In genomic region chr21:44049182-44049581, GRCh38 we compare ENCODE assay signal across 15 cellular contexts. TPM values are rescaled to one million over a fixed set of nuclear protein-coding genes. Genes with fewer than 3 reads are reported as not detected.
DNase-seq lines count a peak whose midpoint lies in the region; ATAC-seq, FAIRE-seq and TF ChIP-seq lines count a peak whose summit lies in the region.
"Had no signal": no experiment of that assay in that cellular context is flagged by ENCODE, and none has a peak within 500 bp of the region (broad histone marks: within the 10 kb centered on the region; RNA-seq: fewer than 3 reads in every experiment).

No MANE protein-coding gene starts in this region.

- H3K27me3 ChIP-seq in endothelial cell of umbilical vein (ENCODE audit: control insufficient read depth in 2 of 2, insufficient read depth in 2 of 2, low read length in 2 of 2) = no peaks in the 10 kb centered on the region
- H3K27me3 ChIP-seq: foreskin keratinocyte had no signal

- no peak overlapping the region for H3K9ac ChIP-seq in endothelial cell of umbilical vein (replicated peaks; ENCODE audit: extremely low read depth, insufficient read depth, low read length)

- no peak for ATAC-seq in stimulated activated memory B cell treated with anti-CD40 and anti-IgM and Interleukin-4, amounts not matched to agents 10 μg/mL and 1 μg/mL and 100 μg/mL, for 72 hours
- ATAC-seq in GM18498 (IDR thresholded peaks at IDR 0.05; ENCODE audit: unreplicated experiment) = no peak
- ATAC-seq: foreskin keratinocyte had no signal

- no peak for DNase-seq in activated CD4-positive, alpha-beta T cell treated with anti-CD3 and anti-CD28 coated beads, Interleukin-2, amount 10 ng/mL, durations not matched to agents 24 days and 14 days
- no peak for DNase-seq in activated CD4-positive, alpha-beta T cell treated with anti-CD3 and anti-CD28 coated beads, Interleukin-2, amount 50 U/mL, for 48 hours
- DNase-seq in endothelial cell of umbilical vein (ENCODE audit: low read depth, low spot score) (peak; percentile 8), foreskin fibroblast (no peak), HPDE6-E6E7 (ENCODE audit: extremely low spot score) (no peak)
- DNase-seq: activated gamma-delta T cell treated with Interleukin-2 at 50 U/mL for 16 hours, foreskin keratinocyte, NCI-H510A had no signal

- intact Hi-C loops in activated CD4-positive, alpha-beta T cell treated with anti-CD3 and anti-CD28 coated beads, Interleukin-2, amount 10 ng/mL, durations not matched to agents 24 days and 14 days (cut with micrococcal nuclease) = no loop called here
- intact Hi-C loops in endothelial cell of umbilical vein (cut with micrococcal nuclease) = no loop called here

- peaks cover 34% of the 10 kb centered on the region for H3K79me2 ChIP-seq in endothelial cell of umbilical vein (ENCODE audit: control insufficient read depth, insufficient read depth, low read length)

- CTCF ChIA-PET in endothelial cell of umbilical vein (lab: Charles Lee) = interaction anchor here (1.2 to 1.7 kb wide), 6 partner anchors 18 to 238 kb away, joined by 3 to 6 read pairs (median 4); no protein-coding TSS in a partner anchor

- H3K4me3 Mint-ChIP-seq in activated CD4-positive, alpha-beta T cell treated with anti-CD3 and anti-CD28 coated beads, Interleukin-2, amount 10 ng/mL, durations not matched to agents 24 days and 14 days = no peak overlapping the region
- no peak overlapping the region for H3K4me3 Mint-ChIP-seq in stimulated activated memory B cell treated with anti-CD40 and anti-IgM and Interleukin-4, amounts not matched to agents 10 μg/mL and 1 μg/mL and 100 μg/mL, for 72 hours
- H3K4me3 Mint-ChIP-seq: neural crest cell had no signal

- H3K36me3 ChIP-seq in endothelial cell of umbilical vein (ENCODE audit: control insufficient read depth in 2 of 2, extremely low read depth in 1 of 2, insufficient read depth in 2 of 2, low read length in 2 of 2) = peaks cover 0 to 5% of the 10 kb centered on the region in 2 experiments

- H3K4me3 ChIP-seq in endothelial cell of umbilical vein (replicated peaks in 1 of 3; ENCODE audit: insufficient read depth in 1 of 3, low read depth in 1 of 3, low read length in 3 of 3) (no peak overlapping the region), foreskin fibroblast (ENCODE audit: low read depth in 1 of 2, low read length in 2 of 2) (no peak overlapping the region)
- H3K4me3 ChIP-seq: coronary artery, skin epidermis had no signal

- H3K4me1 ChIP-seq in endothelial cell of umbilical vein (ENCODE audit: control insufficient read depth, extremely low read depth, insufficient read depth, low read length) = peaks cover 7% of the 10 kb centered on the region
- H3K4me1 ChIP-seq: foreskin keratinocyte had no signal

- H3K4me1 Mint-ChIP-seq in activated CD4-positive, alpha-beta T cell treated with anti-CD3 and anti-CD28 coated beads, Interleukin-2, amount 10 ng/mL, durations not matched to agents 24 days and 14 days = peaks cover 18% of the 10 kb centered on the region
- peaks cover 22% of the 10 kb centered on the region for H3K4me1 Mint-ChIP-seq in stimulated activated memory B cell treated with anti-CD40 and anti-IgM and Interleukin-4, amounts not matched to agents 10 μg/mL and 1 μg/mL and 100 μg/mL, for 72 hours

- TF ChIP-seq POLR2A in endothelial cell of umbilical vein (IDR thresholded peaks at IDR 0.05; ENCODE audit: low read depth, low read length) = no peak

- dilution Hi-C loops in endothelial cell of umbilical vein (cut with MboI; ENCODE audit: extremely low pct_ligation_motif_present, low sequenced_read_pairs) = no loop called here

- H3K27ac Mint-ChIP-seq in activated CD4-positive, alpha-beta T cell treated with anti-CD3 and anti-CD28 coated beads, Interleukin-2, amount 10 ng/mL, durations not matched to agents 24 days and 14 days = peak overlapping the region; percentile 74
- H3K27ac Mint-ChIP-seq in stimulated activated memory B cell treated with anti-CD40 and anti-IgM and Interleukin-4, amounts not matched to agents 10 μg/mL and 1 μg/mL and 100 μg/mL, for 72 hours = peak overlapping the region; percentile 6

- POLR2A ChIA-PET in endothelial cell of umbilical vein (lab: Charles Lee) = no interaction called here

- H3K9me1 ChIP-seq in endothelial cell of umbilical vein (replicated peaks; ENCODE audit: control insufficient read depth, extremely low read depth, insufficient read depth, low read length) = no peaks in the 10 kb centered on the region

- TF ChIP-seq CTCF in VCaP (conservative IDR thresholded peaks at IDR 0.05) (peak; percentile 63), endothelial cell of umbilical vein (IDR thresholded peaks at IDR 0.05; ENCODE audit: extremely low read depth in 1 of 2, insufficient read depth in 1 of 2, low read depth in 1 of 2, low read length in 2 of 2) (no peak), foreskin fibroblast (IDR thresholded peaks at IDR 0.05; ENCODE audit: low read depth, low read length) (no peak)

- no TSS peak for BruUV-seq in endothelial cell of umbilical vein (replicated peaks; lab: Mats Ljungman, UMichigan)

- H4K20me1 ChIP-seq in endothelial cell of umbilical vein (replicated peaks; ENCODE audit: control insufficient read depth, extremely low read depth, insufficient read depth, low read length) = no peaks in the 10 kb centered on the region

- H3K27me3 Mint-ChIP-seq in activated CD4-positive, alpha-beta T cell treated with anti-CD3 and anti-CD28 coated beads, Interleukin-2, amount 10 ng/mL, durations not matched to agents 24 days and 14 days = no peaks in the 10 kb centered on the region
- no peaks in the 10 kb centered on the region for H3K27me3 Mint-ChIP-seq in stimulated activated memory B cell treated with anti-CD40 and anti-IgM and Interleukin-4, amounts not matched to agents 10 μg/mL and 1 μg/mL and 100 μg/mL, for 72 hours

- H3K4me2 ChIP-seq in endothelial cell of umbilical vein (ENCODE audit: insufficient read depth, low read length) = no peak overlapping the region

- H2AFZ ChIP-seq in endothelial cell of umbilical vein (ENCODE audit: low read depth, low read length) = no peak overlapping the region

- H3K27ac ChIP-seq in VCaP (peak overlapping the region; percentile 96), endothelial cell of umbilical vein (ENCODE audit: insufficient read depth, low read depth, low read length) (no peak overlapping the region)
- H3K27ac ChIP-seq: coronary artery, foreskin keratinocyte had no signal

- no peak for FAIRE-seq in endothelial cell of umbilical vein (lab: Jason Lieb, UNC)
- FAIRE-seq: keratinocyte had no signal

- no peaks in the 10 kb centered on the region for H3K9me3 Mint-ChIP-seq in activated CD4-positive, alpha-beta T cell treated with anti-CD3 and anti-CD28 coated beads, Interleukin-2, amount 10 ng/mL, durations not matched to agents 24 days and 14 days
- H3K9me3 Mint-ChIP-seq in stimulated activated memory B cell treated with anti-CD40 and anti-IgM and Interleukin-4, amounts not matched to agents 10 μg/mL and 1 μg/mL and 100 μg/mL, for 72 hours = no peaks in the 10 kb centered on the region
- H3K9me3 Mint-ChIP-seq: neural crest cell had no signal

- H3K36me3 Mint-ChIP-seq in activated CD4-positive, alpha-beta T cell treated with anti-CD3 and anti-CD28 coated beads, Interleukin-2, amount 10 ng/mL, durations not matched to agents 24 days and 14 days (ENCODE audit: low read depth) = peaks cover 41% of the 10 kb centered on the region
- peaks cover 51% of the 10 kb centered on the region for H3K36me3 Mint-ChIP-seq in stimulated activated memory B cell treated with anti-CD40 and anti-IgM and Interleukin-4, amounts not matched to agents 10 μg/mL and 1 μg/mL and 100 μg/mL, for 72 hours

- no peaks in the 10 kb centered on the region for H3K9me3 ChIP-seq in endothelial cell of umbilical vein (replicated peaks; ENCODE audit: control insufficient read depth, insufficient read depth, low read length)

TF ChIP-seq in endothelial cell of umbilical vein, 7 proteins besides CTCF, POLR2A, EP300 and RAD21:
- TF ChIP-seq GATA2 (IDR thresholded peaks at IDR 0.05; ENCODE audit: insufficient read depth, insufficient read length, low read depth, low read length) (no peak), FOS (IDR thresholded peaks at IDR 0.05; ENCODE audit: borderline replicate concordance, insufficient read depth, low read length) (no peak), MAX (IDR thresholded peaks at IDR 0.05; ENCODE audit: insufficient read depth, insufficient read length) (no peak), JUN (IDR thresholded peaks at IDR 0.05; ENCODE audit: borderline replicate concordance, insufficient read depth, insufficient read length, low read depth) (no peak), EZH2 (IDR thresholded peaks at IDR 0.05; ENCODE audit: borderline replicate concordance, low read depth, low read length, severe bottlenecking) (no peak), POLR2AphosphoS5 (IDR thresholded peaks at IDR 0.05; ENCODE audit: insufficient read depth, low read depth, low read length) (no peak), MYC (IDR thresholded peaks at IDR 0.05; ENCODE audit: low read depth, low read length) (no peak)

RNA-seq across cellular contexts. Expression of gene TRAPPC10, which starts 37.1 kb away (rescaled TPM):
- total RNA-seq in activated CD4-positive, alpha-beta T cell treated with anti-CD3 and anti-CD28 coated beads, Interleukin-2, amount 10 ng/mL, durations not matched to agents 24 days and 14 days = 69.6 and 75.0 TPM in 2 replicates
- 33.6 and 44.4 TPM in 2 replicates for total RNA-seq in endothelial cell of umbilical vein
- polyA plus RNA-seq in endothelial cell of umbilical vein = 21.5 and 21.7 TPM in 2 replicates
- 18.2 and 18.3 TPM in 2 replicates for polyA plus RNA-seq in endothelial cell of umbilical vein (2011; cell fraction: cytosol; rRNA removed)
- 77.6 and 78.7 TPM in 2 replicates for polyA plus RNA-seq in endothelial cell of umbilical vein (2011; cell fraction: nucleus; rRNA removed)
- 26.7 and 33.9 TPM in 2 replicates for polyA plus RNA-seq in endothelial cell of umbilical vein (2012)
- polyA minus RNA-seq in endothelial cell of umbilical vein = 50.7 and 64.9 TPM in 2 replicates
- 15.0 TPM for polyA minus RNA-seq in endothelial cell of umbilical vein (2011; cell fraction: cytosol; rRNA and poly(A)+ RNA removed)
- 49.6 and 69.9 TPM in 2 replicates for polyA minus RNA-seq in endothelial cell of umbilical vein (2011; cell fraction: nucleus; rRNA and poly(A)+ RNA removed)

RNA-seq across cellular contexts. Expression of gene PWP2, which starts 58.0 kb away (rescaled TPM):
- 10.0 and 16.5 TPM in 2 replicates for total RNA-seq in activated CD4-positive, alpha-beta T cell treated with anti-CD3 and anti-CD28 coated beads, Interleukin-2, amount 10 ng/mL, durations not matched to agents 24 days and 14 days
- 7.2 and 31.8 TPM in 2 replicates for total RNA-seq in endothelial cell of umbilical vein
- polyA plus RNA-seq in endothelial cell of umbilical vein = 3.4 and 5.1 TPM in 2 replicates
- 2.7 TPM in 2 replicates for polyA plus RNA-seq in endothelial cell of umbilical vein (2011; cell fraction: cytosol; rRNA removed)
- 10.2 and 13.3 TPM in 2 replicates for polyA plus RNA-seq in endothelial cell of umbilical vein (2011; cell fraction: nucleus; rRNA removed)
- polyA plus RNA-seq in endothelial cell of umbilical vein (2012) = 17.9 and 20.3 TPM in 2 replicates
- polyA minus RNA-seq in endothelial cell of umbilical vein = 7.4 and 11.2 TPM in 2 replicates
- 9.9 TPM for polyA minus RNA-seq in endothelial cell of umbilical vein (2011; cell fraction: cytosol; rRNA and poly(A)+ RNA removed)
- 11.1 and 11.7 TPM in 2 replicates for polyA minus RNA-seq in endothelial cell of umbilical vein (2011; cell fraction: nucleus; rRNA and poly(A)+ RNA removed)
